13 cellular contexts compared by ENCODE assay signal in the genomic region with DNA sequence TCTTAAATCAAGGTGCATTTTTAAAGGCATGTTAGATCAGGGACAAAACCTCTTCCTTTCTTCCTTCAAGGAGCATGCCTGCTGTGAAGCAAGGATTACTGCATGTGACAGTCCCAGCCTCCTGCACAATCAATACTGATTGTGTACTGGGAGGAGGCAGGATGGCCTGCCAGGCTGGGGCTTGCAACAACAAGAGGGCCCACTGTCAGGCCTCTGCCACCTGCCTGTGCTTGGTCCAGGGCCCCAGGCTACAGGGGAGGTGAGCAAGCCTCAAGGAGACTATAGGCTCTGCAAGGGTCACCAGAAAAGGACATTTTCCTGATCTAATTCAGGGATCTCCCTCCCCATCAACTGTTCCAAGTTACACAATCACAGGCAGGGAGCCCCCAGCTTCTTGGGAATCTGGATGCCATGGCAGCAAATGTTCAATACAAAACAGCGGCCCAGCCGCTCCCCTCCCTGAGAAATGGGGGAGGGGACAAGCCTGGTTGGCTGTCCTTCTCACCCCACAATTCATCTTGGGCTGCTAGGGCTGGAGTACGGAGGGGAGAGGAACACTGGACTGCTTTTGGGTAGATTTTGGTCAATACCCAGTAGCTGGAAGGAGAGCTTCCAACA.
A peak's percentile ranks its signal among the peaks of the same experiment; 100 is the strongest.
DNase-seq lines count a peak whose midpoint lies in the region; ATAC-seq and TF ChIP-seq lines count a peak whose summit lies in the region.
"Had no signal": no experiment of that assay in that cellular context is flagged by ENCODE, and none has a peak within 500 bp of the region (broad histone marks: within the 10 kb centered on the region; RNA-seq: fewer than 3 reads in every experiment).

No MANE protein-coding gene starts in this region.

- H3K4me3 Mint-ChIP-seq in mesothelial cell of epicardium, result no peak overlapping the region

- no peaks in the 10 kb centered on the region for H3K9me3 Mint-ChIP-seq in mesothelial cell of epicardium

- H3K27me3 Mint-ChIP-seq in mesothelial cell of epicardium (ENCODE audit: low read depth), result no peaks in the 10 kb centered on the region

- ATAC-seq in GM18867 (IDR thresholded peaks at IDR 0.05; ENCODE audit: unreplicated experiment), result no peak

- peaks cover 77% of the 10 kb centered on the region for H3K4me1 Mint-ChIP-seq in mesothelial cell of epicardium

- DNase-seq in NCI-H146 (lab: John Stamatoyannopoulos, UW) (peak; percentile 24), NCI-H146 treated with DMSO at 0.1 percent for 48 hours (lab: John Stamatoyannopoulos, UW; ENCODE audit: unreplicated experiment) (no peak), ecto neural progenitor cell (ENCODE audit: low spot score) (peak; percentile 58), mesothelial cell of epicardium (ENCODE audit: low spot score in 2 of 2, unreplicated experiment in 2 of 2) (no peak), substantia nigra (lab: John Stamatoyannopoulos, UW) (peak in 36 of 49 donors; percentile 12 to 78 (median 54))
- DNase-seq in activated CD4-positive, alpha-beta T cell treated with anti-CD3 and anti-CD28 coated beads for 1 hour, result no peak
- DNase-seq in stimulated activated CD4-positive, alpha-beta T cell treated with anti-CD3 and anti-CD28 coated beads, Interleukin-4, amount 100 ng/mL, for 4 hours, result no peak
- DNase-seq: activated gamma-delta T cell, erythroblast, T-helper 2 cell had no signal

- H3K36me3 Mint-ChIP-seq in mesothelial cell of epicardium, result peaks cover 2% of the 10 kb centered on the region

- H3K27ac ChIP-seq in substantia nigra (ENCODE audit: low read depth, low read length, poor library complexity, severe bottlenecking), result peak overlapping the region; percentile 82
- H3K27ac ChIP-seq: 22Rv1, cardiac muscle cell had no signal

- no peak for TF ChIP-seq CTCF in mesothelial cell of epicardium (IDR thresholded peaks at IDR 0.05; ENCODE audit: unreplicated experiment)

- peak overlapping the region; percentile 76 for H3K27ac Mint-ChIP-seq in mesothelial cell of epicardium

Comparison
In these comparisons a context has a peak if more than half of its experiments do, and no peak if none do; other contexts are left out.
1. DNase-seq: peak in NCI-H146 (single experiment), ecto neural progenitor cell (single experiment) and substantia nigra (36 of 49); none in NCI-H146 treated with DMSO at 0.1 percent for 48 hours (single experiment), mesothelial cell of epicardium (0 of 2), activated CD4-positive, alpha-beta T cell treated with anti-CD3 and anti-CD28 coated beads for 1 hour (single experiment) and stimulated activated CD4-positive, alpha-beta T cell treated with anti-CD3 and anti-CD28 coated beads, Interleukin-4, amount 100 ng/mL, for 4 hours (0 of 2).